21 cellular contexts compared by ENCODE assay signal in genomic region chr13:48457578-48458242, GRCh38.
"Had no signal": no experiment of that assay in that cellular context is flagged by ENCODE, and none has a peak within 500 bp of the region (broad histone marks: within the 10 kb centered on the region; RNA-seq: fewer than 3 reads in every experiment).

No MANE protein-coding gene starts in this region.

- H3K9me3 ChIP-seq: Peyer's patch, SJSA1 had no signal

- ATAC-seq: activated T-cell treated with anti-CD3 and anti-CD28 coated beads, Interleukin-2, amount 50 U/mL, for 72 hours; SK-N-SH treated with all-trans-retinoic acid at 6 μM for 48 hours; WTC11 had no signal

- H3K4me1 ChIP-seq: Peyer's patch had no signal

- DNase-seq: activated CD4-positive, alpha-beta memory T cell treated with anti-CD3 and anti-CD28 coated beads for 36 hours; activated CD4-positive, alpha-beta T cell treated with anti-CD3 and anti-CD28 coated beads for 48 hours; activated CD4-positive, CD25-positive, alpha-beta regulatory T cell treated with anti-CD3 and anti-CD28 coated beads, Interleukin-2, amount 50 U/mL, for 72 hours; activated gamma-delta T cell treated with Interleukin-2 at 50 U/mL for 16 hours; activated naive CD4-positive, alpha-beta T cell treated with anti-CD3 and anti-CD28 coated beads, Interleukin-2, amount 10 ng/mL, durations not matched to agents 7 days and 5 days; activated naive CD8-positive, alpha-beta T cell treated with anti-CD3 and anti-CD28 coated beads for 36 hours; activated T-cell treated with anti-CD3 and anti-CD28 coated beads for 4 hours; activated T-cell treated with anti-CD3 and anti-CD28 coated beads, Interleukin-2, amount 50 U/mL, for 72 hours; MM.1S; NCI-H1105; NCI-H1436 treated with DMSO at 0.1 percent for 48 hours; NCI-H187 treated with DMSO at 0.1 percent for 48 hours; NCI-H2081 treated with DMSO at 0.1 percent for 48 hours; NCI-H446; NCI-H524; Peyer's patch; SHP77; SW 1271 had no signal

- H3K4me3 ChIP-seq: Peyer's patch, SJSA1 had no signal

- H3K27me3 ChIP-seq: Peyer's patch, SJSA1 had no signal

- H3K27ac ChIP-seq: Peyer's patch, SJSA1 had no signal
